1 cellular context compared by ENCODE assay signal in the genomic region with DNA sequence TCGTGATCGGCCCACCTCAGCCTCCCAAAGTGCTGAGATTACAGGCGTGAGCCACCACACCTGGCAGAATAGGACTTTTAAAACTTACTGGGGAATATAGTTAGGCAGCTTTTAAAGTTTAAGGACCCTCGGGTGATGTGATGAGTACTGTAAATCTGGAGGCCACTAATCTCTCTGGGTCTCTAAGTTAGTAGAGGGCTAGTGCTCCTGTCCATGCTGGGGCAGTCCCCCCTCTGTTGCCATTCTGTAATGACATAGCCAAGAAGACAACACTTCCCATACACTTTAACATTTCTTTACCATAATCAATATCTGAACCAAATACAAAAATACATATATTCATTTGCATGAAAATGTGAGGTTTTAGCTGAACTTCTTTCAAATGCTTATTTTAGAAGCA.
A peak's percentile ranks its signal among the peaks of the same experiment; 100 is the strongest.
TF ChIP-seq lines count a peak whose summit lies in the region.

No MANE protein-coding gene starts in this region.

TF ChIP-seq in H1, 55 proteins besides CTCF, POLR2A, EP300 and RAD21:
- TF ChIP-seq POLR2AphosphoS5 (IDR thresholded peaks at IDR 0.05; ENCODE audit: low read depth, low read length) (peak; percentile 66), SAP30 (IDR thresholded peaks at IDR 0.05; ENCODE audit: insufficient read depth, insufficient replicate concordance, low read length) (no peak)
